18 cellular contexts compared by ENCODE assay signal in the genomic region with DNA sequence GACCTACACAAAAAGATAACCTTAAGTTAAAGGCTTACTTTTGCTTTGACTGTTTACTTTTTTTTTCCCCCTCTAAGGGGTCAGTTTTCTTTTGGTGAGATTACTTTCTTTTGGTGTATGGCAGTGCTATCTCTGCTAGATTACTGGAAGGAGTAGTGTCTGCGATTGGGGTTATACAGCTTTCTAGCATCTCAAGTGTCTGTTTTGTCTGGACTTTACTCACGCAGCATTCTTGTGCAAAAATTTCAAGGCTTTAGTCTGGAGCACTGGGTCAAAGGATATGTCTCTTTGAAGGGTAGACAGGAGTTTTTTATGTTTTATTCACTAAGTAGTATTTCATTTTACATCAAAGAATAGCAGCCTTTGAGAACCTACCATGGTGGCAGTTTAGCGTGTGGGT. TPM values are rescaled to one million over a fixed set of nuclear protein-coding genes. Genes with fewer than 3 reads are reported as not detected.
DNase-seq lines count a peak whose midpoint lies in the region; ATAC-seq and TF ChIP-seq lines count a peak whose summit lies in the region.
"Had no signal": no experiment of that assay in that cellular context is flagged by ENCODE, and none has a peak within 500 bp of the region (broad histone marks: within the 10 kb centered on the region; RNA-seq: fewer than 3 reads in every experiment).

No MANE protein-coding gene starts in this region.

- no peak overlapping the region for H2AFZ ChIP-seq in smooth muscle cell (ENCODE audit: low read depth)
- H2AFZ ChIP-seq: PC-9 had no signal

- no peak for TF ChIP-seq CTCF in brain microvascular endothelial cell (IDR thresholded peaks at IDR 0.05; ENCODE audit: low read depth, low read length, missing control alignments)
- no peak for TF ChIP-seq CTCF in smooth muscle cell (IDR thresholded peaks at IDR 0.05; ENCODE audit: borderline replicate concordance, insufficient read depth, poor library complexity, severe bottlenecking)

- intact Hi-C loops in sciatic nerve (cut with DNase I): no loop called here

- H3K4me3 ChIP-seq in HUES64 (ENCODE audit: low read length) (no peak overlapping the region), brain microvascular endothelial cell (ENCODE audit: low read depth, low read length) (no peak overlapping the region), smooth muscle cell (peak overlapping the region; percentile 1)
- H3K4me3 ChIP-seq: PC-9 had no signal

- peak; percentile 22 for DNase-seq in brain microvascular endothelial cell
- DNase-seq in iris pigment epithelial cell (ENCODE audit: low read depth): peak; percentile 50
- DNase-seq in smooth muscle cell (lab: John Stamatoyannopoulos, UW; ENCODE audit: unreplicated experiment): no peak
- DNase-seq in sciatic nerve (ENCODE audit: low spot score): no peak
- DNase-seq in stimulated activated CD4-positive, alpha-beta T cell treated with anti-CD3 and anti-CD28 coated beads, Interleukin-2, amount 100 ng/mL, for 48 hours: no peak
- no peak for DNase-seq in NCI-H2107 (lab: John Stamatoyannopoulos, UW)
- DNase-seq: ACHN, DMS79, Karpas-422, NCI-H1417 treated with DMSO at 0.1 percent for 48 hours, NCI-H187 treated with DMSO at 0.1 percent for 48 hours, NCI-H226, NCI-H524 treated with DMSO at 0.1 percent for 48 hours, PC-9, SW 1271 had no signal

- no peak overlapping the region for H3K9ac ChIP-seq in HUES64 (ENCODE audit: low read depth, low read length)
- H3K9ac ChIP-seq in smooth muscle cell (ENCODE audit: low read depth): peak overlapping the region; percentile 13

- in situ Hi-C loops in brain microvascular endothelial cell (cut with HindIII; ENCODE audit: low pct_ligation_motif_present, low sequenced_read_pairs): no loop called here

- 77% methylated on average over 2 of the region's 3 CpGs for WGBS in HUES64
- WGBS in smooth muscle cell (ENCODE audit: low lambda C conversion rate): 29% methylated on average over 3 of the region's 3 CpGs

- peaks cover 23% of the 10 kb centered on the region for H3K79me2 ChIP-seq in smooth muscle cell (ENCODE audit: low read depth)

- H3K27ac ChIP-seq in HUES64 (ENCODE audit: low read depth, low read length): 0 out of 2 replicates have a peak overlapping the region, but pooled peaks have one; percentile 0
- no peak overlapping the region for H3K27ac ChIP-seq in brain microvascular endothelial cell
- H3K27ac ChIP-seq in smooth muscle cell (ENCODE audit: low read depth): peak overlapping the region; percentile 56
- H3K27ac ChIP-seq: C4-2B, PC-9, RWPE1 had no signal

- peaks cover 57% of the 10 kb centered on the region for H4K20me1 ChIP-seq in smooth muscle cell (ENCODE audit: low read depth)

- no peaks in the 10 kb centered on the region for H3F3A ChIP-seq in smooth muscle cell (ENCODE audit: low read depth)

- no peak for ATAC-seq in sciatic nerve

- H3K4me2 ChIP-seq in smooth muscle cell: peak overlapping the region; percentile 76
- H3K4me2 ChIP-seq: PC-9 had no signal

- H3K9me3 ChIP-seq in HUES64 (ENCODE audit: insufficient read depth, low read depth, low read length) (no peaks in the 10 kb centered on the region), smooth muscle cell (replicated peaks; ENCODE audit: low read depth) (no peaks in the 10 kb centered on the region)

- H3K36me3 ChIP-seq in HUES64 (ENCODE audit: insufficient read depth, low read length): peaks cover 6% of the 10 kb centered on the region
- H3K36me3 ChIP-seq in brain microvascular endothelial cell (replicated peaks): no peaks in the 10 kb centered on the region
- no peaks in the 10 kb centered on the region for H3K36me3 ChIP-seq in smooth muscle cell (ENCODE audit: low read depth)

- H3K4me1 ChIP-seq in HUES64 (ENCODE audit: insufficient read depth, low read length) (peaks cover 38% of the 10 kb centered on the region), smooth muscle cell (ENCODE audit: low read depth) (peaks cover 31% of the 10 kb centered on the region)

- H3K27me3 ChIP-seq in HUES64 (ENCODE audit: insufficient read depth, low read length): no peaks in the 10 kb centered on the region
- H3K27me3 ChIP-seq in brain microvascular endothelial cell (replicated peaks): no peaks in the 10 kb centered on the region
- H3K27me3 ChIP-seq in smooth muscle cell (ENCODE audit: low read depth): no peaks in the 10 kb centered on the region

RNA-seq across cellular contexts. Expression of a gene that starts 52.6 kb away (rescaled TPM):
- polyA plus RNA-seq in HUES64 (2013, experiment 1 of 2): 98.8 TPM
- 123 TPM for polyA plus RNA-seq in HUES64 (2013, experiment 2 of 2)
- total RNA-seq in smooth muscle cell: 185 and 218 TPM in 2 replicates
- polyA plus RNA-seq in smooth muscle cell: 177 and 182 TPM in 2 replicates
- total RNA-seq in sciatic nerve: 75.4 TPM

Comparison
In these comparisons a context has a peak if more than half of its experiments do, and no peak if none do; other contexts are left out.
1. DNase-seq: peak in brain microvascular endothelial cell (single experiment) and iris pigment epithelial cell (single experiment); none in smooth muscle cell (single experiment), sciatic nerve (single experiment), stimulated activated CD4-positive, alpha-beta T cell treated with anti-CD3 and anti-CD28 coated beads, Interleukin-2, amount 100 ng/mL, for 48 hours (0 of 2) and NCI-H2107 (single experiment).